ENCODE assay signal across 1 cellular context in genomic region chr3:153129866-153130265, GRCh38.
TF ChIP-seq lines count a peak whose summit lies in the region.

No MANE protein-coding gene starts in this region.

TF ChIP-seq in IMR-90, 13 proteins besides CTCF, POLR2A, EP300 and RAD21:
- TF ChIP-seq RCOR1 (IDR thresholded peaks at IDR 0.05; ENCODE audit: insufficient replicate concordance, low read length), result no peak
- no peak for TF ChIP-seq MXI1 (IDR thresholded peaks at IDR 0.05; ENCODE audit: borderline replicate concordance, low read depth, low read length)
- no peak for TF ChIP-seq CEBPB (IDR thresholded peaks at IDR 0.05; ENCODE audit: low read depth, low read length)
- TF ChIP-seq MAZ (IDR thresholded peaks at IDR 0.05; ENCODE audit: borderline replicate concordance, low read depth, low read length), result no peak
- no peak for TF ChIP-seq RFX5 (IDR thresholded peaks at IDR 0.05; ENCODE audit: low read depth, low read length)
- TF ChIP-seq BHLHE40 (IDR thresholded peaks at IDR 0.05; ENCODE audit: low read depth, low read length), result no peak
- TF ChIP-seq NFE2L2 (IDR thresholded peaks at IDR 0.05; ENCODE audit: low read depth, low read length), result no peak
- TF ChIP-seq, protein P1, sequence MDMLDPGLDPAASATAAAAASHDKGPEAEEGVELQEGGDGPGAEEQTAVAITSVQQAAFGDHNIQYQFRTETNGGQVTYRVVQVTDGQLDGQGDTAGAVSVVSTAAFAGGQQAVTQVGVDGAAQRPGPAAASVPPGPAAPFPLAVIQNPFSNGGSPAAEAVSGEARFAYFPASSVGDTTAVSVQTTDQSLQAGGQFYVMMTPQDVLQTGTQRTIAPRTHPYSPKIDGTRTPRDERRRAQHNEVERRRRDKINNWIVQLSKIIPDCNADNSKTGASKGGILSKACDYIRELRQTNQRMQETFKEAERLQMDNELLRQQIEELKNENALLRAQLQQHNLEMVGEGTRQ (IDR thresholded peaks at IDR 0.05; ENCODE audit: low read depth, low read length), result no peak
TF ChIP-seq in IMR-90: peak in this region for 0.
